8 cellular contexts compared by ENCODE assay signal in genomic region chr2:148643998-148644884, GRCh38. TPM values are rescaled to one million over a fixed set of nuclear protein-coding genes. Genes with fewer than 3 reads are reported as not detected.
DNase-seq lines count a peak whose midpoint lies in the region; ATAC-seq and TF ChIP-seq lines count a peak whose summit lies in the region.

Gene EPC2 (plus strand): TSS chr2:148644751. CDS start chr2:148645018, 267 bp downstream.

- no peaks in the 10 kb centered on the region for H3K9me2 ChIP-seq in neural cell (ENCODE audit: insufficient read depth, low read length)

- peak; percentile 53 for ATAC-seq in GM21825 (IDR thresholded peaks at IDR 0.05; ENCODE audit: unreplicated experiment)

- H2AFZ ChIP-seq in neural cell (ENCODE audit: low read depth, low read length): peak within 1 kb of the TSS; percentile 71

- H3F3A ChIP-seq in neural cell (ENCODE audit: insufficient read depth, low read length, poor library complexity, severe bottlenecking): peaks cover 4% of the 10 kb centered on the region

- peaks cover 4% of the 10 kb centered on the region for H3K27me3 ChIP-seq in neural cell (ENCODE audit: insufficient read depth, low read depth, low read length)
- H3K27me3 ChIP-seq in stomach: no peaks in the 10 kb centered on the region

- TF ChIP-seq EP300 in neural cell (conservative IDR thresholded peaks at IDR 0.05; ENCODE audit: poor library complexity, severe bottlenecking) (peak; percentile 57), stomach (IDR thresholded peaks at IDR 0.05) (no peak)

- peak; percentile 90 for DNase-seq in Daoy (ENCODE audit: low read depth)
- peak; percentile 64 to 76 for DNase-seq in Kasumi-1 (lab: John Stamatoyannopoulos, UW)
- peak; percentile 18 to 30 for DNase-seq in SHP77 (lab: John Stamatoyannopoulos, UW)
- DNase-seq in activated gamma-delta T cell (lab: John Stamatoyannopoulos, UW): peak; percentile 76
- peak; percentile 80 for DNase-seq in fibroblast of villous mesenchyme (ENCODE audit: low read depth)
- DNase-seq in stomach: peak; percentile 91

- H3K9me3 ChIP-seq in neural cell (ENCODE audit: low read length) (no peaks in the 10 kb centered on the region), stomach (no peaks in the 10 kb centered on the region)

- H3K36me3 ChIP-seq in neural cell (ENCODE audit: insufficient read depth, low read length) (no peaks in the 10 kb centered on the region), stomach (no peaks in the 10 kb centered on the region)

- peak within 1 kb of the TSS; percentile 92 for H3K9ac ChIP-seq in neural cell (ENCODE audit: low read length)

- intact Hi-C loops in stomach (cut with DNase I; ENCODE audit: low total_unique reads): no loop called here

- H3K4me3 ChIP-seq in fibroblast of villous mesenchyme (ENCODE audit: low read depth, low read length) (peak within 1 kb of the TSS; percentile 72), neural cell (ENCODE audit: low read length) (peak within 1 kb of the TSS; percentile 82), stomach (peak within 1 kb of the TSS; percentile 75 to 98 (median 94))

- peak; percentile 68 for TF ChIP-seq RAD21 in neural cell (conservative IDR thresholded peaks at IDR 0.05)

- TF ChIP-seq POLR2A in stomach (IDR thresholded peaks at IDR 0.05): no peak

- H3K79me2 ChIP-seq in neural cell (replicated peaks; ENCODE audit: insufficient read depth, low read length): peaks cover 37% of the 10 kb centered on the region

- no peak for TF ChIP-seq CTCF in fibroblast of villous mesenchyme (IDR thresholded peaks at IDR 0.05; ENCODE audit: insufficient read depth, low read depth, low read length)
- TF ChIP-seq CTCF in neural cell (IDR thresholded peaks at IDR 0.05; ENCODE audit: poor library complexity, severe bottlenecking): peak; percentile 34
- no peak for TF ChIP-seq CTCF in stomach (IDR thresholded peaks at IDR 0.05)

- peak within 1 kb of the TSS; percentile 98 for H3K4me2 ChIP-seq in neural cell (ENCODE audit: low read length)

- H3K27ac ChIP-seq in neural cell (ENCODE audit: low read length) (peak within 1 kb of the TSS; percentile 96), stomach (peak within 1 kb of the TSS; percentile 98 to 100 (median 99))

- 0 to 1% (median 0%) methylated on average over 46 to 94 of the region's 94 CpGs for WGBS in stomach, 5 donors

- H3K4me1 ChIP-seq in stomach: peaks cover 3 to 49% (median 31%) of the 10 kb centered on the region in 4 donors

- peaks cover 3% of the 10 kb centered on the region for H4K20me1 ChIP-seq in neural cell (ENCODE audit: insufficient read depth)

TF ChIP-seq in neural cell, 6 proteins besides CTCF, POLR2A, EP300 and RAD21:
- peak; percentile 93 for TF ChIP-seq TAF1 (IDR thresholded peaks at IDR 0.05; ENCODE audit: low read depth)
- peak; percentile 92 for TF ChIP-seq MXI1 (conservative IDR thresholded peaks at IDR 0.05; ENCODE audit: poor library complexity, severe bottlenecking)
- TF ChIP-seq POLR2AphosphoS5 (IDR thresholded peaks at IDR 0.05): peak; percentile 77
- TF ChIP-seq SMC3 (conservative IDR thresholded peaks at IDR 0.05; ENCODE audit: poor library complexity): peak; percentile 73
- no peak for TF ChIP-seq EZH2 (IDR thresholded peaks at IDR 0.05; ENCODE audit: borderline replicate concordance, insufficient read depth, low read length, poor library complexity, severe bottlenecking)
- TF ChIP-seq, protein P1, sequence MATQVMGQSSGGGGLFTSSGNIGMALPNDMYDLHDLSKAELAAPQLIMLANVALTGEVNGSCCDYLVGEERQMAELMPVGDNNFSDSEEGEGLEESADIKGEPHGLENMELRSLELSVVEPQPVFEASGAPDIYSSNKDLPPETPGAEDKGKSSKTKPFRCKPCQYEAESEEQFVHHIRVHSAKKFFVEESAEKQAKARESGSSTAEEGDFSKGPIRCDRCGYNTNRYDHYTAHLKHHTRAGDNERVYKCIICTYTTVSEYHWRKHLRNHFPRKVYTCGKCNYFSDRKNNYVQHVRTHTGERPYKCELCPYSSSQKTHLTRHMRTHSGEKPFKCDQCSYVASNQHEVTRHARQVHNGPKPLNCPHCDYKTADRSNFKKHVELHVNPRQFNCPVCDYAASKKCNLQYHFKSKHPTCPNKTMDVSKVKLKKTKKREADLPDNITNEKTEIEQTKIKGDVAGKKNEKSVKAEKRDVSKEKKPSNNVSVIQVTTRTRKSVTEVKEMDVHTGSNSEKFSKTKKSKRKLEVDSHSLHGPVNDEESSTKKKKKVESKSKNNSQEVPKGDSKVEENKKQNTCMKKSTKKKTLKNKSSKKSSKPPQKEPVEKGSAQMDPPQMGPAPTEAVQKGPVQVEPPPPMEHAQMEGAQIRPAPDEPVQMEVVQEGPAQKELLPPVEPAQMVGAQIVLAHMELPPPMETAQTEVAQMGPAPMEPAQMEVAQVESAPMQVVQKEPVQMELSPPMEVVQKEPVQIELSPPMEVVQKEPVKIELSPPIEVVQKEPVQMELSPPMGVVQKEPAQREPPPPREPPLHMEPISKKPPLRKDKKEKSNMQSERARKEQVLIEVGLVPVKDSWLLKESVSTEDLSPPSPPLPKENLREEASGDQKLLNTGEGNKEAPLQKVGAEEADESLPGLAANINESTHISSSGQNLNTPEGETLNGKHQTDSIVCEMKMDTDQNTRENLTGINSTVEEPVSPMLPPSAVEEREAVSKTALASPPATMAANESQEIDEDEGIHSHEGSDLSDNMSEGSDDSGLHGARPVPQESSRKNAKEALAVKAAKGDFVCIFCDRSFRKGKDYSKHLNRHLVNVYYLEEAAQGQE (IDR thresholded peaks at IDR 0.05; ENCODE audit: borderline replicate concordance): peak; percentile 57
TF ChIP-seq in neural cell: peak in this region for 5.

RNA-seq across cellular contexts. Expression of gene EPC2, which starts in this region (rescaled TPM):
- 13.0 and 23.7 TPM in 2 replicates for total RNA-seq in Daoy (2014; rRNA removed; shearing (Covaris generic))
- total RNA-seq in fibroblast of villous mesenchyme (19.6 and 23.3 TPM in 2 replicates), stomach (10 to 100 TPM in 4 of 5 donors, under 1 TPM in 1; 0.87 to 42.2 (median 32.1) TPM)
- polyA plus RNA-seq in neural cell (43.9 and 44.8 TPM in 2 replicates), stomach (10 to 100 TPM in 1 of 3 donors, 1 to 10 TPM in 2; 4.5 to 11.3 (median 6.7) TPM)
- polyA minus RNA-seq in neural cell: 162 and 197 TPM in 2 replicates

Comparison
In these comparisons a context has a peak if more than half of its experiments do, and no peak if none do; other contexts are left out.
1. Peak in every context shown above with its lines: DNase-seq, ATAC-seq, H3K4me3 ChIP-seq and H3K27ac ChIP-seq.
2. DNase-seq: peak in every context shown above with its lines; median percentile 91 in stomach; 90 in Daoy; 80 in fibroblast of villous mesenchyme; 76 in activated gamma-delta T cell; 70 in Kasumi-1; 24 in SHP77.